Comparison of ENCODE assay signal across 13 cellular contexts in genomic region chr15:45638641-45639040, GRCh38. TPM values are rescaled to one million over a fixed set of nuclear protein-coding genes. Genes with fewer than 3 reads are reported as not detected.
DNase-seq lines count a peak whose midpoint lies in the region; ATAC-seq, FAIRE-seq and TF ChIP-seq lines count a peak whose summit lies in the region.
"Had no signal": no experiment of that assay in that cellular context is flagged by ENCODE, and none has a peak within 500 bp of the region (broad histone marks: within the 10 kb centered on the region; RNA-seq: fewer than 3 reads in every experiment).

No MANE protein-coding gene starts in this region.

- TF ChIP-seq POLR2A in adrenal gland (IDR thresholded peaks at IDR 0.05) = no peak

- DNase-seq in A673 (ENCODE audit: low spot score) (no peak), HCEC 1CT (peak; percentile 42), adrenal gland (no peak), endothelial cell (ENCODE audit: low spot score) (no peak), HTR-8/SVneo (ENCODE audit: insufficient read length, low spot score) (no peak), RCC 7860 (ENCODE audit: low spot score) (no peak)
- DNase-seq in naive thymus-derived CD4-positive, alpha-beta T cell = no peak
- DNase-seq: cerebellar nuclear complex, glutamatergic neuron, NCI-H2081 had no signal

- H3K4me3 ChIP-seq in A673 (ENCODE audit: low read depth, low read length, poor library complexity, severe bottlenecking) (no peak overlapping the region), adrenal gland (no peak overlapping the region)
- no peak overlapping the region for H3K4me3 ChIP-seq in naive thymus-derived CD4-positive, alpha-beta T cell (ENCODE audit: low read length)
- H3K4me3 ChIP-seq: GM23338 had no signal

- H3K27ac ChIP-seq in A673 (ENCODE audit: low read depth, low read length, poor library complexity, severe bottlenecking) (peak overlapping the region; percentile 93), adrenal gland (peak overlapping the region in 3 of 5 donors; percentile 68 to 83 (median 79))
- no peak overlapping the region for H3K27ac ChIP-seq in naive thymus-derived CD4-positive, alpha-beta T cell (ENCODE audit: low read depth, low read length)

- BruUV-seq in A673 (replicated peaks; lab: Mats Ljungman, UMichigan) = no TSS peak

- peak overlapping the region in 6 of 9 donors; percentile 41 to 95 (median 92) for H3K27ac Mint-ChIP-seq in naive thymus-derived CD4-positive, alpha-beta T cell
- no peak overlapping the region for H3K27ac Mint-ChIP-seq in endothelial cell (ENCODE audit: unreplicated experiment)
- H3K27ac Mint-ChIP-seq: GM23338 had no signal

- H3K27me3 Mint-ChIP-seq in naive thymus-derived CD4-positive, alpha-beta T cell = no peaks in the 10 kb centered on the region
- H3K27me3 Mint-ChIP-seq in endothelial cell (ENCODE audit: unreplicated experiment) = peaks cover 13% of the 10 kb centered on the region

- 85 to 93% (median 87%) methylated on average over 4 of the region's 4 CpGs for WGBS in adrenal gland, 4 donors

- no peak for FAIRE-seq in HTR-8/SVneo (lab: Jason Lieb, UNC)
- FAIRE-seq in RCC 7860 (lab: Jason Lieb, UNC) = no peak
- FAIRE-seq: urothelium cell line had no signal

- CTCF ChIA-PET in A673 (lab: Charles Lee) = no interaction called here
- CTCF ChIA-PET in naive thymus-derived CD4-positive, alpha-beta T cell (lab: Charles Lee) = no interaction called here

- H3K9me3 ChIP-seq in A673 (ENCODE audit: low read depth, low read length, poor library complexity, severe bottlenecking) (no peaks in the 10 kb centered on the region), adrenal gland (replicated peaks in 1 of 3) (no peaks in the 10 kb centered on the region)
- no peaks in the 10 kb centered on the region for H3K9me3 ChIP-seq in naive thymus-derived CD4-positive, alpha-beta T cell (ENCODE audit: control insufficient read depth in 2 of 3, low read length in 3 of 3)

- peaks cover 22% of the 10 kb centered on the region for H3K4me1 ChIP-seq in A673 (ENCODE audit: insufficient read depth, low read length, poor library complexity, severe bottlenecking)
- peaks cover 31 to 64% of the 10 kb centered on the region in 2 donors for H3K4me1 ChIP-seq in adrenal gland (replicated peaks in 1 of 2)
- H3K4me1 ChIP-seq in naive thymus-derived CD4-positive, alpha-beta T cell (ENCODE audit: control insufficient read depth in 2 of 2, insufficient read depth in 2 of 2, low read length in 2 of 2) = peaks cover 24 to 27% of the 10 kb centered on the region in 2 donors

- no peak for ATAC-seq in naive thymus-derived CD4-positive, alpha-beta T cell
- ATAC-seq in HG02759 (IDR thresholded peaks at IDR 0.05; ENCODE audit: unreplicated experiment) = no peak
- ATAC-seq: GM23338 had no signal

- peaks cover 4 to 52% (median 21%) of the 10 kb centered on the region in 5 donors for H3K36me3 Mint-ChIP-seq in naive thymus-derived CD4-positive, alpha-beta T cell
- no peaks in the 10 kb centered on the region for H3K36me3 Mint-ChIP-seq in endothelial cell (ENCODE audit: low read depth, unreplicated experiment)

- TF ChIP-seq CTCF in A673 (conservative IDR thresholded peaks at IDR 0.05; ENCODE audit: low read depth, low read length) (no peak), adrenal gland (IDR thresholded peaks at IDR 0.05) (no peak), endothelial cell (IDR thresholded peaks at IDR 0.05; ENCODE audit: unreplicated experiment) (no peak)

- POLR2A ChIA-PET in A673 (lab: Charles Lee; ENCODE audit: low non-redundant PET) = no interaction called here
- POLR2A ChIA-PET in naive thymus-derived CD4-positive, alpha-beta T cell (lab: Charles Lee) = no interaction called here

- no peaks in the 10 kb centered on the region for H3K27me3 ChIP-seq in A673 (replicated peaks; ENCODE audit: insufficient read depth, low read depth, low read length, poor library complexity)
- no peaks in the 10 kb centered on the region for H3K27me3 ChIP-seq in adrenal gland
- no peaks in the 10 kb centered on the region for H3K27me3 ChIP-seq in naive thymus-derived CD4-positive, alpha-beta T cell (ENCODE audit: control insufficient read depth in 2 of 2, insufficient read depth in 2 of 2, low read length in 2 of 2)

- H3K4me3 Mint-ChIP-seq in naive thymus-derived CD4-positive, alpha-beta T cell = peak overlapping the region in 7 of 10 donors; percentile 4 to 94 (median 21)
- no peak overlapping the region for H3K4me3 Mint-ChIP-seq in endothelial cell (ENCODE audit: unreplicated experiment)
- H3K4me3 Mint-ChIP-seq: GM23338 had no signal

- intact Hi-C loops in A673 (cut with micrococcal nuclease; ENCODE audit: unreplicated experiment) = no loop called here
- intact Hi-C loops in adrenal gland (cut with DNase I) = no loop called here
- intact Hi-C loops in naive thymus-derived CD4-positive, alpha-beta T cell (cut with micrococcal nuclease) = loop anchor here (5.0 to 10.0 kb wide), 3 partner anchors 116 to 1354 kb away; partner anchors contain the start of genes GOLM2 (in 1 of the 2) and SLC30A4 (in 1 of the 2)

- peaks cover 52 to 79% (median 69%) of the 10 kb centered on the region in 7 donors for H3K4me1 Mint-ChIP-seq in naive thymus-derived CD4-positive, alpha-beta T cell
- peaks cover 4% of the 10 kb centered on the region for H3K4me1 Mint-ChIP-seq in endothelial cell (ENCODE audit: unreplicated experiment)

- H3K36me3 ChIP-seq in A673 (ENCODE audit: insufficient read depth, low read length, poor library complexity, severe bottlenecking) (no peaks in the 10 kb centered on the region), adrenal gland (replicated peaks in 1 of 2) (no peaks in the 10 kb centered on the region)
- H3K36me3 ChIP-seq in naive thymus-derived CD4-positive, alpha-beta T cell (ENCODE audit: control insufficient read depth in 2 of 3, insufficient read depth in 3 of 3, low read length in 3 of 3) = peaks cover 0 to 7% (median 0%) of the 10 kb centered on the region in 3 experiments

- H3K9me3 Mint-ChIP-seq in naive thymus-derived CD4-positive, alpha-beta T cell = peaks cover 0 to 3% (median 0%) of the 10 kb centered on the region in 11 donors
- peaks cover 5% of the 10 kb centered on the region for H3K9me3 Mint-ChIP-seq in endothelial cell (ENCODE audit: unreplicated experiment)

RNA-seq across cellular contexts. Expression of gene SQOR, which starts 3.8 kb away (rescaled TPM):
- total RNA-seq in A673 (2021) (4.3 and 4.9 TPM in 2 replicates), adrenal gland (10 to 100 TPM; 21.2 to 92.7 (median 44.2) TPM), endothelial cell (ENCODE audit: unreplicated experiment) (3.8 TPM)
- 10 to 100 TPM; 16.6 to 27.2 (median 19.9) TPM for polyA plus RNA-seq in adrenal gland
- 100 to 1,000 TPM in 1 of 5 experiments, 10 to 100 TPM in 4; 20.6 to 115 (median 32.6) TPM for total RNA-seq in naive thymus-derived CD4-positive, alpha-beta T cell
- 10 to 100 TPM; 71.7 to 76.6 TPM for polyA plus RNA-seq in naive thymus-derived CD4-positive, alpha-beta T cell
- total RNA-seq: GM23338 had no signal

RNA-seq across cellular contexts. Expression of gene BLOC1S6, which starts 51.5 kb away (rescaled TPM):
- total RNA-seq in A673 (2021) = 51.7 and 55.6 TPM in 2 replicates
- total RNA-seq in adrenal gland = 10 to 100 TPM; 38.8 to 87.1 (median 54.3) TPM
- 10 to 100 TPM in 2 of 3 donors, 1 to 10 TPM in 1; 9.9 to 63.7 (median 18.9) TPM for polyA plus RNA-seq in adrenal gland
- total RNA-seq in naive thymus-derived CD4-positive, alpha-beta T cell = 10 to 100 TPM; 34.4 to 63.9 (median 50.9) TPM
- polyA plus RNA-seq in naive thymus-derived CD4-positive, alpha-beta T cell = 10 to 100 TPM; 49.4 to 51.8 TPM
- total RNA-seq in endothelial cell (ENCODE audit: unreplicated experiment) = 30.1 TPM

Comparison
In these comparisons a context has a peak if more than half of its experiments do, and no peak if none do; other contexts are left out.
1. intact Hi-C loops: an anchor here in naive thymus-derived CD4-positive, alpha-beta T cell (5.0 to 10.0 kb wide); none called in A673 and adrenal gland.